In the genomic region with DNA sequence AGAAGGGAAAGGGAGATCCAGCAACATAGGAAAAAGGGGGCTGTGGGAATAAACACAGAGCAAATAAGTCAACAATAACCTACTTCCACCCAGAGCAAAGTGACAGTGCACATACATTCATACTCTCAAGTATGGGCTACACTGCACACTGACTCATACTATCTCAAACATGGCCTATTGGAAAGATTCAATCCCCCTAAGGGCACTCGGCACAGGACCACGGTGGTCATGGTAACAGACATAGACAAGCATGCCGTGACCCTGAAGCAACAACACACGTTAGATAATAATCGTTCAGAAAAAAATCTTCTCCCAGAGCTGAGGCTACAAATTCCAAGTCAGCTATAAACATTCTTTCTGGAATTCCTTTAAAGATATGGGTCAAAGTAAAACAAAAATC, we compare ENCODE assay signal across 13 cellular contexts. TPM values are rescaled to one million over a fixed set of nuclear protein-coding genes. Genes with fewer than 3 reads are reported as not detected.
DNase-seq lines count a peak whose midpoint lies in the region; ATAC-seq, FAIRE-seq and TF ChIP-seq lines count a peak whose summit lies in the region.
"Had no signal": no experiment of that assay in that cellular context is flagged by ENCODE, and none has a peak within 500 bp of the region (broad histone marks: within the 10 kb centered on the region; RNA-seq: fewer than 3 reads in every experiment).

No MANE protein-coding gene starts in this region.

- H3K56ac ChIP-seq in H1 (replicated peaks; ENCODE audit: insufficient read length, low read depth, low read length), result no peak overlapping the region

- no peaks in the 10 kb centered on the region for H3K9me2 ChIP-seq in PC-3 (replicated peaks; ENCODE audit: low read length)

- H3K27me3 ChIP-seq in PC-3 (ENCODE audit: low read length) (no peaks in the 10 kb centered on the region), H1 (replicated peaks in 1 of 4; ENCODE audit: control insufficient read depth in 3 of 4, extremely low read depth in 1 of 4, insufficient read depth in 3 of 4, low read length in 3 of 4) (no peaks in the 10 kb centered on the region)
- H3K27me3 ChIP-seq: upper lobe of left lung had no signal

- no peak overlapping the region for H3K23ac ChIP-seq in H1 (ENCODE audit: insufficient read length)

- BruUV-seq in PC-3 (replicated peaks; lab: Mats Ljungman, UMichigan), result no TSS peak

- H2BK5ac ChIP-seq in H1 (ENCODE audit: low read depth, low read length), result no peak overlapping the region

- POLR2A ChIA-PET in PC-3 (lab: Charles Lee; ENCODE audit: unreplicated experiment), result no interaction called here
- POLR2A ChIA-PET in H1 (lab: Charles Lee; ENCODE audit: partially characterized antibody), result no interaction called here

- no peak overlapping the region for H4K91ac ChIP-seq in H1 (replicated peaks; ENCODE audit: insufficient read length, low read length)

- H3K79me1 ChIP-seq in H1 (ENCODE audit: low read depth, low read length), result no peaks in the 10 kb centered on the region

- FAIRE-seq in H1 (lab: Jason Lieb, UNC), result no peak

- no peak overlapping the region for H3K4ac ChIP-seq in H1 (replicated peaks; ENCODE audit: insufficient read length, low read depth, low read length)

- no peaks in the 10 kb centered on the region for H3K9me3 ChIP-seq in PC-3 (ENCODE audit: low read length)
- no peaks in the 10 kb centered on the region for H3K9me3 ChIP-seq in H1 (ENCODE audit: insufficient read depth in 2 of 2, low read depth in 1 of 2, low read length in 1 of 2)
- H3K9me3 ChIP-seq: upper lobe of left lung had no signal

- H3K4me1 ChIP-seq in PC-3 (ENCODE audit: insufficient read depth, low read length), result peaks cover 25% of the 10 kb centered on the region
- H3K4me1 ChIP-seq in H1 (replicated peaks in 1 of 4; ENCODE audit: control insufficient read depth in 3 of 4, insufficient read depth in 4 of 4, low read length in 3 of 4), result no peaks in the 10 kb centered on the region

- H3K36me3 ChIP-seq in PC-3 (ENCODE audit: low read depth, low read length) (no peaks in the 10 kb centered on the region), H1 (ENCODE audit: control insufficient read depth in 2 of 4, insufficient read depth in 4 of 4, low read length in 3 of 4) (no peaks in the 10 kb centered on the region)

- H3K79me2 ChIP-seq in PC-3 (ENCODE audit: low read length), result no peaks in the 10 kb centered on the region
- H3K79me2 ChIP-seq in H1 (ENCODE audit: control insufficient read depth in 1 of 2, insufficient read depth in 2 of 2, low read length in 2 of 2), result no peaks in the 10 kb centered on the region

- H4K20me1 ChIP-seq in PC-3 (ENCODE audit: low read length) (no peaks in the 10 kb centered on the region), H1 (replicated peaks in 1 of 2; ENCODE audit: control insufficient read depth in 1 of 2, insufficient read depth in 2 of 2, low read length in 2 of 2) (no peaks in the 10 kb centered on the region)

- H3K9ac ChIP-seq in PC-3 (ENCODE audit: low read length) (peak overlapping the region; percentile 63), H1 (replicated peaks in 1 of 4; ENCODE audit: extremely low read depth in 1 of 4, low read depth in 3 of 4, low read length in 3 of 4) (no peak overlapping the region)

- no peak overlapping the region for H3K14ac ChIP-seq in H1 (ENCODE audit: insufficient read length)

- H2BK20ac ChIP-seq in H1 (ENCODE audit: low read length), result no peak overlapping the region

- H3K4me2 ChIP-seq in PC-3 (ENCODE audit: low read length) (peak overlapping the region; percentile 66), H1 (ENCODE audit: insufficient read depth in 1 of 2, low read depth in 2 of 2, low read length in 2 of 2) (no peak overlapping the region)

- H4K5ac ChIP-seq in H1 (ENCODE audit: insufficient read length, low read depth, low read length), result no peak overlapping the region

- peaks cover 4% of the 10 kb centered on the region for H3F3A ChIP-seq in PC-3 (ENCODE audit: low read length, unreplicated experiment)

- H3K4me3 ChIP-seq in PC-3 (ENCODE audit: low read length) (no peak overlapping the region; the same call in 1 of the 2 replicates), H1 (ENCODE audit: extremely low read depth in 1 of 4, insufficient read depth in 2 of 4, low read depth in 3 of 4, low read length in 4 of 4) (no peak overlapping the region)
- H3K4me3 ChIP-seq: upper lobe of left lung had no signal

- CTCF ChIA-PET in PC-3 (lab: Charles Lee), result interaction anchor here (0.6 kb wide), 1 partner anchor 37 kb away, joined by 6 read pairs; no protein-coding TSS in a partner anchor
- CTCF ChIA-PET in H1 (lab: Charles Lee; ENCODE audit: partially characterized antibody), result interaction anchor here (0.9 to 2.1 kb wide), 4 partner anchors 14 to 73 kb away, joined by 3 to 6 read pairs (median 4); no protein-coding TSS in a partner anchor

- H2BK120ac ChIP-seq in H1 (replicated peaks; ENCODE audit: low read depth, low read length), result no peak overlapping the region

- H3K23me2 ChIP-seq in H1 (ENCODE audit: low read depth, low read length), result no peaks in the 10 kb centered on the region

- TF ChIP-seq POLR2A in H1 (IDR thresholded peaks at IDR 0.05; ENCODE audit: control extremely low read depth in 1 of 2, low read depth in 2 of 2, low read length in 2 of 2), result no peak

- H3K18ac ChIP-seq in H1 (ENCODE audit: extremely low read depth, low read length), result no peak overlapping the region

- H2AK5ac ChIP-seq in H1 (ENCODE audit: low read depth, low read length), result no peak overlapping the region

- no peak overlapping the region for H4K8ac ChIP-seq in H1 (ENCODE audit: extremely low read depth, insufficient read depth, low read length)

- H2AFZ ChIP-seq in PC-3 (ENCODE audit: low read length), result no peak overlapping the region
- H2AFZ ChIP-seq in H1 (ENCODE audit: low read length), result no peak overlapping the region

- ATAC-seq in PC-3 (peak; percentile 83), GM18519 (IDR thresholded peaks at IDR 0.05; ENCODE audit: low FRiP score, unreplicated experiment) (no peak)
- ATAC-seq: activated T-cell treated with anti-CD3 and anti-CD28 coated beads, Interleukin-2, amount 50 U/mL, for 4 hours had no signal

- no peak for TF ChIP-seq CTCF in PC-3 (conservative IDR thresholded peaks at IDR 0.05; ENCODE audit: low read depth, low read length)
- TF ChIP-seq CTCF in H1 (IDR thresholded peaks at IDR 0.05; ENCODE audit: control extremely low read depth in 1 of 3, insufficient read depth in 1 of 3, low read depth in 1 of 3, low read length in 3 of 3), result no peak

- 93% methylated on average over 5 of the region's 5 CpGs; no CpG with 5 or more reads in 1 of the 2 experiments for WGBS in H1 (ENCODE audit: extremely low coverage in 1 of 2, insufficient coverage in 1 of 2, insufficient read length in 1 of 2, insufficient replicate concordance in 2 of 2, low coverage in 1 of 2, low lambda C conversion rate in 2 of 2, missing lambda C conversion rate in 1 of 2), 2 experiments

- no peak for TF ChIP-seq EP300 in H1 (IDR thresholded peaks at IDR 0.05; ENCODE audit: borderline replicate concordance in 1 of 2, low read depth in 2 of 2, low read length in 2 of 2)

- 0 out of 2 replicates have a peak overlapping the region, but pooled peaks have one; percentile 66 for H2BK15ac ChIP-seq in H1 (ENCODE audit: low read length)

- no peak overlapping the region for H2BK12ac ChIP-seq in H1 (ENCODE audit: low read depth, low read length)

- H3K27ac ChIP-seq in PC-3 (ENCODE audit: low read length) (peak overlapping the region; percentile 96), H1 (ENCODE audit: low read depth, low read length) (no peak overlapping the region)
- H3K27ac ChIP-seq: upper lobe of left lung had no signal

- DNase-seq in DMS53 (lab: John Stamatoyannopoulos, UW), result peak; percentile 97
- peak; percentile 96 for DNase-seq in PC-3
- DNase-seq in H1 (ENCODE audit: low read depth in 1 of 2, low spot score in 2 of 2), result no peak
- peak; percentile 68 for DNase-seq in non-pigmented ciliary epithelial cell (ENCODE audit: low read depth)
- DNase-seq in stimulated activated CD4-positive, alpha-beta T cell treated with anti-CD3 and anti-CD28 coated beads, Interleukin-4, amount 100 ng/mL, for 24 hours, result no peak
- DNase-seq in globus pallidus (ENCODE audit: low spot score), result no peak
- no peak for DNase-seq in NCI-H1694 treated with DMSO at 0.1 percent for 48 hours (lab: John Stamatoyannopoulos, UW)
- DNase-seq: activated B cell treated with CpG ODN at 0.5 μM for 24 hours; activated T-cell treated with anti-CD3 and anti-CD28 coated beads, Interleukin-2, amount 50 U/mL, for 4 hours; NCI-H1436; right cardiac atrium; upper lobe of left lung had no signal

- intact Hi-C loops in PC-3 (cut with micrococcal nuclease), result no loop called here

- TF ChIP-seq RAD21 in H1 (IDR thresholded peaks at IDR 0.05 in 1 of 2, conservative IDR thresholded peaks at IDR 0.05 in 1 of 2; ENCODE audit: low read depth in 2 of 2, low read length in 2 of 2), result no peak

TF ChIP-seq in H1, 55 proteins besides CTCF, POLR2A, EP300 and RAD21 (continues in another document):
- TF ChIP-seq YY1 (IDR thresholded peaks at IDR 0.05; ENCODE audit: low read depth, low read length) (no peak), BACH1 (IDR thresholded peaks at IDR 0.05; ENCODE audit: low read length) (no peak), NRF1 (IDR thresholded peaks at IDR 0.05; ENCODE audit: low read depth, low read length) (no peak)
- TF ChIP-seq, protein P1, sequence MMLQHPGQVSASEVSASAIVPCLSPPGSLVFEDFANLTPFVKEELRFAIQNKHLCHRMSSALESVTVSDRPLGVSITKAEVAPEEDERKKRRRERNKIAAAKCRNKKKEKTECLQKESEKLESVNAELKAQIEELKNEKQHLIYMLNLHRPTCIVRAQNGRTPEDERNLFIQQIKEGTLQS (IDR thresholded peaks at IDR 0.05; ENCODE audit: insufficient read depth, low read depth, low read length), result no peak

RNA-seq across cellular contexts. Expression of a gene that starts 16.8 kb away (rescaled TPM):
- total RNA-seq in PC-3 (2014; rRNA removed), result 44.1 and 52.2 TPM in 2 replicates
- 22.5 and 24.5 TPM in 2 replicates for total RNA-seq in H1 (2021; fragmentation: NEBNext Ultra II Directional; extraction: Animal tissue kit (Norgen Biotek cat#: 25700))
- 7.3 and 7.8 TPM in 2 replicates for polyA plus RNA-seq in H1 (2011; rRNA removed)
- 8.5 TPM for polyA plus RNA-seq in H1 (2011; cell fraction: cytosol; rRNA removed)
- 11.7 TPM for polyA plus RNA-seq in H1 (2011; cell fraction: nucleus; rRNA removed)
- 10.6 to 13.5 TPM (median 12.2 TPM) in 4 replicates for polyA plus RNA-seq in H1 (2012, experiment 1 of 2)
- 1.0 TPM for polyA plus RNA-seq in H1 (2012, experiment 2 of 2)
- polyA plus RNA-seq in H1 (2013, experiment 1 of 2), result 10.1 TPM
- 10.1 TPM for polyA plus RNA-seq in H1 (2013, experiment 2 of 2)
- polyA minus RNA-seq in H1 (2011; rRNA and poly(A)+ RNA removed), result 16.5 and 28.6 TPM in 2 replicates
- polyA minus RNA-seq in H1 (2011; cell fraction: cytosol; rRNA and poly(A)+ RNA removed), result 15.0 TPM
- 33.7 TPM for polyA minus RNA-seq in H1 (2011; cell fraction: nucleus; rRNA and poly(A)+ RNA removed)

Comparison
In these comparisons a context has a peak if more than half of its experiments do, and no peak if none do; other contexts are left out.
1. DNase-seq: peak in DMS53 (single experiment), PC-3 (single experiment) and non-pigmented ciliary epithelial cell (single experiment); none in H1 (0 of 2), stimulated activated CD4-positive, alpha-beta T cell treated with anti-CD3 and anti-CD28 coated beads, Interleukin-4, amount 100 ng/mL, for 24 hours (single experiment), globus pallidus (single experiment) and NCI-H1694 treated with DMSO at 0.1 percent for 48 hours (single experiment).